Comparison of ENCODE assay signal across 8 cellular contexts in genomic region chr6:157148391-157149323, GRCh38.
A peak's percentile ranks its signal among the peaks of the same experiment; 100 is the strongest.
DNase-seq lines count a peak whose midpoint lies in the region; ATAC-seq and TF ChIP-seq lines count a peak whose summit lies in the region.

No MANE protein-coding gene starts in this region.

- H3K27me3 Mint-ChIP-seq in neural progenitor cell (ENCODE audit: insufficient read depth, low read depth): peaks cover 7% of the 10 kb centered on the region
- H3K27me3 Mint-ChIP-seq in effector memory CD8-positive, alpha-beta T cell: no peaks in the 10 kb centered on the region

- no peak overlapping the region for H3K9ac ChIP-seq in neural progenitor cell

- ATAC-seq in Panc1 (peak; percentile 79), GM21381 (IDR thresholded peaks at IDR 0.05; ENCODE audit: unreplicated experiment) (no peak)
- ATAC-seq in effector memory CD8-positive, alpha-beta T cell (replicated peaks): no peak

- POLR2A ChIA-PET in Panc1 (lab: Charles Lee): no interaction called here

- no peak overlapping the region for H3K4me2 ChIP-seq in neural progenitor cell

- H3K4me3 ChIP-seq in Panc1 (ENCODE audit: low read depth in 2 of 2, low read length in 2 of 2) (peak overlapping the region; percentile 29 to 47), esophagus squamous epithelium (peak overlapping the region in 1 of 4 donors; percentile 25), neural progenitor cell (no peak overlapping the region)

- H3K36me3 ChIP-seq in Panc1 (ENCODE audit: control insufficient read depth, insufficient read depth, low read length): peaks cover 2% of the 10 kb centered on the region; the same call in 1 of the 2 replicates
- H3K36me3 ChIP-seq in esophagus squamous epithelium: peaks cover 0 to 31% (median 0%) of the 10 kb centered on the region in 3 donors
- no peaks in the 10 kb centered on the region for H3K36me3 ChIP-seq in neural progenitor cell

- intact Hi-C loops in Panc1 (cut with micrococcal nuclease; ENCODE audit: unreplicated experiment) (no loop called here), esophagus squamous epithelium (cut with DNase I) (no loop called here)

- no peak for TF ChIP-seq POLR2A in esophagus squamous epithelium (IDR thresholded peaks at IDR 0.05)

- H3K9me3 Mint-ChIP-seq in neural progenitor cell: peaks cover 6% of the 10 kb centered on the region
- no peaks in the 10 kb centered on the region for H3K9me3 Mint-ChIP-seq in effector memory CD8-positive, alpha-beta T cell

- peak overlapping the region; percentile 97 for H3K27ac Mint-ChIP-seq in neural progenitor cell
- peak overlapping the region in 1 of 2 donors; percentile 87 for H3K27ac Mint-ChIP-seq in effector memory CD8-positive, alpha-beta T cell

- DNase-seq in C1 segment of cervical spinal cord (lab: John Stamatoyannopoulos, UW) (peak in 12 of 14 donors; percentile 33 to 88 (median 58)), Panc1 (ENCODE audit: low read depth, low spot score) (peak; percentile 94), esophagus squamous epithelium (lab: John Stamatoyannopoulos, UW) (no peak), neural progenitor cell (ENCODE audit: low spot score) (no peak), DMS114 treated with DMSO at 0.1 percent for 48 hours (lab: John Stamatoyannopoulos, UW; ENCODE audit: unreplicated experiment) (no peak), NAMALWA (ENCODE audit: low spot score) (no peak)
- no peak for DNase-seq in effector memory CD8-positive, alpha-beta T cell

- no peaks in the 10 kb centered on the region for H3K79me2 ChIP-seq in neural progenitor cell (ENCODE audit: low read depth)

- WGBS in esophagus squamous epithelium, 2 donors: 31 to 44% methylated on average over 16 of the region's 25 CpGs

- TF ChIP-seq CTCF in Panc1 (IDR thresholded peaks at IDR 0.05): no peak
- TF ChIP-seq CTCF in esophagus squamous epithelium (IDR thresholded peaks at IDR 0.05): no peak
- no peak for TF ChIP-seq CTCF in neural progenitor cell (IDR thresholded peaks at IDR 0.05)

- H4K20me1 ChIP-seq in neural progenitor cell (ENCODE audit: low read depth): peaks cover 12% of the 10 kb centered on the region

- CTCF ChIA-PET in Panc1 (lab: Charles Lee): interaction anchor here (0.8 kb wide), 1 partner anchor 124 kb away, joined by 3 read pairs; no protein-coding TSS in a partner anchor

- H3K4me1 ChIP-seq in Panc1 (ENCODE audit: control insufficient read depth, insufficient read depth, low read length) (peaks cover 64% of the 10 kb centered on the region), esophagus squamous epithelium (peaks cover 0 to 46% (median 17%) of the 10 kb centered on the region in 3 donors), neural progenitor cell (peaks cover 22% of the 10 kb centered on the region)

- H2AFZ ChIP-seq in neural progenitor cell (replicated peaks): no peak overlapping the region

- peak overlapping the region; percentile 46 for H3K4me3 Mint-ChIP-seq in neural progenitor cell
- H3K4me3 Mint-ChIP-seq in effector memory CD8-positive, alpha-beta T cell: peak overlapping the region in 1 of 2 donors; percentile 59

- peaks cover 16% of the 10 kb centered on the region for H3K36me3 Mint-ChIP-seq in neural progenitor cell
- peaks cover 34% of the 10 kb centered on the region for H3K36me3 Mint-ChIP-seq in effector memory CD8-positive, alpha-beta T cell (ENCODE audit: insufficient read depth)

- peaks cover 63% of the 10 kb centered on the region for H3K4me1 Mint-ChIP-seq in neural progenitor cell
- H3K4me1 Mint-ChIP-seq in effector memory CD8-positive, alpha-beta T cell (ENCODE audit: low read depth in 2 of 2): peaks cover 22 to 35% of the 10 kb centered on the region in 2 donors

- in situ Hi-C loops in Panc1 (cut with HindIII; ENCODE audit: low pct_unique_long_range_greater_than_20kb, low sequenced_read_pairs): no loop called here

- no peaks in the 10 kb centered on the region for H3K9me3 ChIP-seq in Panc1 (ENCODE audit: control insufficient read depth, insufficient read depth, low read depth, low read length)
- no peaks in the 10 kb centered on the region for H3K9me3 ChIP-seq in esophagus squamous epithelium
- H3K9me3 ChIP-seq in neural progenitor cell (ENCODE audit: low read depth): no peaks in the 10 kb centered on the region

- H3K27me3 ChIP-seq in Panc1 (ENCODE audit: control insufficient read depth, insufficient read depth, low read length): no peaks in the 10 kb centered on the region
- no peaks in the 10 kb centered on the region for H3K27me3 ChIP-seq in esophagus squamous epithelium
- no peaks in the 10 kb centered on the region for H3K27me3 ChIP-seq in neural progenitor cell

- peak overlapping the region; percentile 98 for H3K27ac ChIP-seq in Panc1 (ENCODE audit: low read length)
- H3K27ac ChIP-seq in esophagus squamous epithelium: peak overlapping the region; percentile 41 to 82 (median 65)
- no peak overlapping the region for H3K27ac ChIP-seq in neural progenitor cell

- BruUV-seq in Panc1 (replicated peaks; lab: Mats Ljungman, UMichigan): no TSS peak

- peaks cover 29% of the 10 kb centered on the region for H3F3A ChIP-seq in neural progenitor cell (ENCODE audit: low read depth)

Comparison
In these comparisons a context has a peak if more than half of its experiments do, and no peak if none do; other contexts are left out.
1. DNase-seq: peak in C1 segment of cervical spinal cord (12 of 14) and Panc1 (single experiment); none in esophagus squamous epithelium (single experiment), neural progenitor cell (single experiment), effector memory CD8-positive, alpha-beta T cell (0 of 3), DMS114 treated with DMSO at 0.1 percent for 48 hours (single experiment) and NAMALWA (single experiment).